15 cellular contexts compared by ENCODE assay signal in genomic region chr18:55376387-55376786, GRCh38.
DNase-seq lines count a peak whose midpoint lies in the region; ATAC-seq and TF ChIP-seq lines count a peak whose summit lies in the region.
"Had no signal": no experiment of that assay in that cellular context is flagged by ENCODE, and none has a peak within 500 bp of the region (broad histone marks: within the 10 kb centered on the region; RNA-seq: fewer than 3 reads in every experiment).

No MANE protein-coding gene starts in this region.

- H3K4me1 Mint-ChIP-seq in activated B cell treated with CpG ODN at 0.5 μM for 24 hours = peaks cover 41% of the 10 kb centered on the region

- WGBS in prostate gland = 89% methylated on average over 2 of the region's 2 CpGs
- 53 to 59% methylated on average over 2 of the region's 2 CpGs for WGBS in GM23248 (ENCODE audit: low coverage in 1 of 2, low lambda C conversion rate in 2 of 2, missing lambda C conversion rate in 2 of 2), 2 experiments

- H4K20me1 ChIP-seq in GM23248 (ENCODE audit: insufficient read depth) = no peaks in the 10 kb centered on the region

- H3K4me3 ChIP-seq in prostate gland = no peak overlapping the region
- no peak overlapping the region for H3K4me3 ChIP-seq in GM23248
- H3K4me3 ChIP-seq: SJSA1 had no signal

- H3K4me3 Mint-ChIP-seq in activated B cell treated with CpG ODN at 0.5 μM for 24 hours = peak overlapping the region; percentile 13
- H3K4me3 Mint-ChIP-seq: immature natural killer cell had no signal

- no peaks in the 10 kb centered on the region for H3K4me1 ChIP-seq in prostate gland (replicated peaks)
- H3K4me1 ChIP-seq in GM23248 (ENCODE audit: insufficient read depth) = peaks cover 9% of the 10 kb centered on the region
- H3K4me1 ChIP-seq: SJSA1 had no signal

- H3K9me3 ChIP-seq in prostate gland = no peaks in the 10 kb centered on the region
- no peaks in the 10 kb centered on the region for H3K9me3 ChIP-seq in GM23248 (ENCODE audit: low read depth)
- H3K9me3 ChIP-seq: SJSA1 had no signal

- in situ Hi-C loops in GM23248 (cut with MboI) = no loop called here

- peaks cover 90% of the 10 kb centered on the region for H3K79me2 ChIP-seq in GM23248 (ENCODE audit: insufficient read depth)

- peaks cover 2% of the 10 kb centered on the region for H3K36me3 Mint-ChIP-seq in activated B cell treated with CpG ODN at 0.5 μM for 24 hours (ENCODE audit: low read depth)

- POLR2A ChIA-PET in activated B cell treated with CpG ODN at 0.5 μM for 24 hours (lab: Charles Lee) = interaction anchor here (0.7 to 1.1 kb wide), 2 partner anchors 8 to 33 kb away, joined by 9 to 12 read pairs; no protein-coding TSS in a partner anchor

- H3K27me3 Mint-ChIP-seq in activated B cell treated with CpG ODN at 0.5 μM for 24 hours = no peaks in the 10 kb centered on the region

- H3K4me2 ChIP-seq in GM23248 (ENCODE audit: unreplicated experiment) = no peak overlapping the region

- CTCF ChIA-PET in activated B cell treated with CpG ODN at 0.5 μM for 24 hours (lab: Charles Lee) = interaction anchor here (1.1 kb wide), 1 partner anchor 40 kb away, joined by 3 read pairs; no protein-coding TSS in a partner anchor

- no peak overlapping the region for H2AFZ ChIP-seq in GM23248

- intact Hi-C loops in activated B cell treated with CpG ODN at 0.5 μM for 24 hours (cut with micrococcal nuclease) = loop anchor here (1.0 to 5.0 kb wide), 5 partner anchors 34 to 404 kb away; no protein-coding TSS in a partner anchor
- intact Hi-C loops in prostate gland (cut with DNase I) = no loop called here
- intact Hi-C loops in posterior cingulate gyrus (cut with DNase I) = no loop called here

- DNase-seq in activated B cell treated with CpG ODN at 0.5 μM for 24 hours = no peak
- no peak for DNase-seq in prostate gland (ENCODE audit: low spot score)
- DNase-seq in GM23248 = no peak
- no peak for DNase-seq in posterior cingulate gyrus
- DNase-seq in stimulated activated naive CD4-positive, alpha-beta T cell treated with Interleukin-2 at 50 U/mL for 16 hours (lab: John Stamatoyannopoulos, UW) = no peak
- DNase-seq: activated CD4-positive, alpha-beta T cell treated with anti-CD3 and anti-CD28 coated beads for 48 hours; aorta; HCEC 1CT; immature natural killer cell; NCI-H187 had no signal

- H3F3A ChIP-seq in GM23248 (ENCODE audit: insufficient read depth) = peaks cover 8% of the 10 kb centered on the region

- no peaks in the 10 kb centered on the region for H3K36me3 ChIP-seq in prostate gland
- H3K36me3 ChIP-seq in GM23248 (ENCODE audit: low read depth) = no peaks in the 10 kb centered on the region
- H3K36me3 ChIP-seq: SJSA1 had no signal

- H3K9me2 ChIP-seq in GM23248 (ENCODE audit: insufficient read depth) = no peaks in the 10 kb centered on the region

- ATAC-seq in GM18520 (IDR thresholded peaks at IDR 0.05; ENCODE audit: unreplicated experiment) (peak; percentile 94), GM21390 (IDR thresholded peaks at IDR 0.05; ENCODE audit: unreplicated experiment) (peak; percentile 92), HG03095 (IDR thresholded peaks at IDR 0.05; ENCODE audit: unreplicated experiment) (peak; percentile 96), activated B cell treated with CpG ODN at 0.5 μM for 24 hours (ENCODE audit: low read depth) (peak; percentile 91)

- H3K9ac ChIP-seq in GM23248 = no peak overlapping the region

- peaks cover 2% of the 10 kb centered on the region for H3K9me3 Mint-ChIP-seq in activated B cell treated with CpG ODN at 0.5 μM for 24 hours

- H3K27ac ChIP-seq in prostate gland (no peak overlapping the region), GM23248 (no peak overlapping the region)
- H3K27ac ChIP-seq: epithelial cell of prostate, SJSA1 had no signal

- TF ChIP-seq POLR2A in prostate gland (IDR thresholded peaks at IDR 0.05) = no peak

- TF ChIP-seq CTCF in activated B cell treated with CpG ODN at 0.5 μM for 24 hours (IDR thresholded peaks at IDR 0.05) = no peak
- TF ChIP-seq CTCF in prostate gland (IDR thresholded peaks at IDR 0.05) = no peak

- H3K27me3 ChIP-seq in prostate gland (replicated peaks; ENCODE audit: insufficient read depth) (no peaks in the 10 kb centered on the region), GM23248 (replicated peaks; ENCODE audit: insufficient read depth) (no peaks in the 10 kb centered on the region)
- H3K27me3 ChIP-seq: SJSA1 had no signal

- peak overlapping the region; percentile 87 for H3K27ac Mint-ChIP-seq in activated B cell treated with CpG ODN at 0.5 μM for 24 hours
- H3K27ac Mint-ChIP-seq: immature natural killer cell had no signal
